Comparison of ENCODE assay signal across 13 cellular contexts in genomic region chr1:12460911-12461621, GRCh38.
DNase-seq lines count a peak whose midpoint lies in the region; ATAC-seq, FAIRE-seq and TF ChIP-seq lines count a peak whose summit lies in the region.
"Had no signal": no experiment of that assay in that cellular context is flagged by ENCODE, and none has a peak within 500 bp of the region (broad histone marks: within the 10 kb centered on the region; RNA-seq: fewer than 3 reads in every experiment).

No MANE protein-coding gene starts in this region.

- peaks cover 0 to 3% of the 10 kb centered on the region in 2 experiments for H3K36me3 ChIP-seq in SK-N-SH (replicated peaks in 1 of 2; ENCODE audit: control insufficient read depth in 1 of 2, insufficient read depth in 2 of 2, low read length in 1 of 2)
- peaks cover 0 to 27% (median 6%) of the 10 kb centered on the region in 4 donors for H3K36me3 ChIP-seq in esophagus muscularis mucosa
- H3K36me3 ChIP-seq in muscle layer of duodenum (ENCODE audit: control insufficient read depth in 1 of 2, insufficient read depth in 2 of 2, low read length in 2 of 2) = peaks cover 0 to 6% of the 10 kb centered on the region in 2 donors
- H3K36me3 ChIP-seq in upper lobe of left lung = peaks cover 0 to 19% (median 0%) of the 10 kb centered on the region in 4 donors
- H3K36me3 ChIP-seq in small intestine (ENCODE audit: control insufficient read depth in 2 of 2, insufficient read depth in 2 of 2, low read length in 2 of 2) = peaks cover 6 to 8% of the 10 kb centered on the region in 2 donors

- no peak for TF ChIP-seq EP300 in SK-N-SH (IDR thresholded peaks at IDR 0.05; ENCODE audit: borderline replicate concordance in 1 of 2, low read depth in 1 of 2, low read length in 1 of 2)
- TF ChIP-seq EP300 in esophagus muscularis mucosa (IDR thresholded peaks at IDR 0.05) = peak; percentile 23
- TF ChIP-seq EP300 in upper lobe of left lung (IDR thresholded peaks at IDR 0.05) = peak in 2 of 4 donors; percentile 52 to 57

- no peak for TF ChIP-seq CTCF in SK-N-SH (IDR thresholded peaks at IDR 0.05)
- no peak for TF ChIP-seq CTCF in esophagus muscularis mucosa (IDR thresholded peaks at IDR 0.05)
- no peak for TF ChIP-seq CTCF in upper lobe of left lung (IDR thresholded peaks at IDR 0.05)

- H3K4me3 ChIP-seq in SK-N-SH (ENCODE audit: low read depth in 2 of 2, low read length in 1 of 2) (no peak overlapping the region), esophagus muscularis mucosa (no peak overlapping the region), muscle layer of duodenum (ENCODE audit: low read depth in 1 of 2, low read length in 2 of 2) (peak overlapping the region in 1 of 2 donors; percentile 6), upper lobe of left lung (no peak overlapping the region), small intestine (ENCODE audit: low read depth in 1 of 2, low read length in 2 of 2) (no peak overlapping the region)

- H3K4me2 ChIP-seq in SK-N-SH = 0 out of 2 replicates have a peak overlapping the region, but pooled peaks have one; percentile 1

- 74% methylated on average over 5 of the region's 6 CpGs for WGBS in SK-N-SH (ENCODE audit: low lambda C conversion rate)
- WGBS in esophagus muscularis mucosa = 11% methylated on average over 6 of the region's 6 CpGs
- WGBS in upper lobe of left lung, 2 donors = 33% methylated on average over 6 of the region's 6 CpGs
- 52 to 81% (median 80%) methylated on average over 6 of the region's 6 CpGs for WGBS in small intestine, 3 donors

- FAIRE-seq in small intestine (lab: Jason Lieb, UNC) = no peak

- H3K79me2 ChIP-seq in SK-N-SH (ENCODE audit: insufficient read depth) = no peaks in the 10 kb centered on the region

- H3K27me3 ChIP-seq in SK-N-SH (ENCODE audit: insufficient read depth) (no peaks in the 10 kb centered on the region), esophagus muscularis mucosa (no peaks in the 10 kb centered on the region), muscle layer of duodenum (ENCODE audit: low read depth, low read length) (no peaks in the 10 kb centered on the region), upper lobe of left lung (no peaks in the 10 kb centered on the region), small intestine (ENCODE audit: control insufficient read depth in 2 of 2, insufficient read depth in 2 of 2, low read length in 2 of 2) (no peaks in the 10 kb centered on the region)

- peak; percentile 48 to 68 for ATAC-seq in upper lobe of left lung (ENCODE audit: low FRiP score in 2 of 2)
- ATAC-seq in GM18520 (IDR thresholded peaks at IDR 0.05; ENCODE audit: unreplicated experiment) = no peak
- ATAC-seq: T-cell had no signal

- H3K27ac ChIP-seq in SK-N-SH (ENCODE audit: low read depth in 2 of 2, low read length in 1 of 2) = peak overlapping the region; percentile 2 to 80; a peak in 3 of 4 replicates
- H3K27ac ChIP-seq in esophagus muscularis mucosa (replicated peaks in 1 of 4) = peak overlapping the region; percentile 85 to 87 (median 86)
- peak overlapping the region; percentile 61 for H3K27ac ChIP-seq in muscle layer of duodenum (ENCODE audit: low read length)
- peak overlapping the region; percentile 45 to 85 (median 80) for H3K27ac ChIP-seq in upper lobe of left lung
- H3K27ac ChIP-seq in small intestine (ENCODE audit: low read depth in 1 of 2, low read length in 1 of 2) = peak overlapping the region in 1 of 2 donors; percentile 60

- no peak overlapping the region for H2AFZ ChIP-seq in SK-N-SH (ENCODE audit: low read depth)

- TF ChIP-seq POLR2A in esophagus muscularis mucosa (IDR thresholded peaks at IDR 0.05; ENCODE audit: low read depth) = no peak
- TF ChIP-seq POLR2A in upper lobe of left lung (IDR thresholded peaks at IDR 0.05) = no peak

- no peak overlapping the region for H3K9ac ChIP-seq in SK-N-SH

- peaks cover 10% of the 10 kb centered on the region for H3F3A ChIP-seq in SK-N-SH (replicated peaks; ENCODE audit: insufficient read depth)

- POLR2A ChIA-PET in SK-N-SH (lab: Yijun Ruan, JAX) = no interaction called here

- no peak for TF ChIP-seq RAD21 in SK-N-SH (IDR thresholded peaks at IDR 0.05; ENCODE audit: low read length)

- H3K9me2 ChIP-seq in SK-N-SH = no peaks in the 10 kb centered on the region

- intact Hi-C loops in esophagus muscularis mucosa (cut with DNase I) = no loop called here

- H3K4me1 ChIP-seq in SK-N-SH (ENCODE audit: control insufficient read depth in 1 of 2, insufficient read depth in 2 of 2, low read depth in 1 of 2, low read length in 1 of 2) (peaks cover 16 to 39% of the 10 kb centered on the region in 2 experiments), esophagus muscularis mucosa (peaks cover 82 to 100% (median 100%) of the 10 kb centered on the region in 4 donors), muscle layer of duodenum (ENCODE audit: control insufficient read depth in 1 of 2, insufficient read depth in 2 of 2, low read length in 2 of 2) (peaks cover 6 to 44% of the 10 kb centered on the region in 2 donors), upper lobe of left lung (peaks cover 59 to 74% (median 66%) of the 10 kb centered on the region in 4 donors), small intestine (ENCODE audit: control insufficient read depth in 2 of 2, insufficient read depth in 1 of 2, low read depth in 1 of 2, low read length in 1 of 2) (peaks cover 0 to 10% of the 10 kb centered on the region in 2 donors)

- no peak for DNase-seq in SK-N-SH
- DNase-seq in esophagus muscularis mucosa (ENCODE audit: extremely low spot score) = no peak
- DNase-seq in upper lobe of left lung = peak in 1 of 2 donors; percentile 66
- DNase-seq in small intestine = no peak
- DNase-seq in D341Med (ENCODE audit: low spot score) = no peak
- DNase-seq: activated CD8-positive, alpha-beta memory T cell treated with anti-CD3 and anti-CD28 coated beads, Interleukin-2, amount 50 U/mL, for 48 hours; endodermal cell; GDM1; NCI-H446 treated with DMSO at 0.1 percent for 48 hours; stimulated activated CD4-positive, alpha-beta T cell treated with anti-CD3 and anti-CD28 coated beads, Interleukin-4, amount 100 ng/mL, for 1 hour; T-cell had no signal

- CTCF ChIA-PET in SK-N-SH (lab: Yijun Ruan, JAX) = interaction anchor here (1.7 kb wide), 1 partner anchor 198 kb away, joined by 4 read pairs; no protein-coding TSS in a partner anchor

- H4K20me1 ChIP-seq in SK-N-SH (ENCODE audit: insufficient read depth) = no peaks in the 10 kb centered on the region

- H3K9me3 ChIP-seq in SK-N-SH = no peaks in the 10 kb centered on the region
- H3K9me3 ChIP-seq in esophagus muscularis mucosa = no peaks in the 10 kb centered on the region
- no peaks in the 10 kb centered on the region for H3K9me3 ChIP-seq in muscle layer of duodenum (ENCODE audit: control insufficient read depth in 1 of 2, low read length in 2 of 2)
- no peaks in the 10 kb centered on the region for H3K9me3 ChIP-seq in upper lobe of left lung
- no peaks in the 10 kb centered on the region for H3K9me3 ChIP-seq in small intestine (ENCODE audit: control insufficient read depth, low read depth)

TF ChIP-seq in SK-N-SH, 30 proteins besides CTCF, POLR2A, EP300 and RAD21 (continues in another document):
- no peak for TF ChIP-seq REST (IDR thresholded peaks at IDR 0.05; ENCODE audit: low read depth, low read length)
- no peak for TF ChIP-seq NRF1 (IDR thresholded peaks at IDR 0.05; ENCODE audit: low read depth, low read length)
- no peak for TF ChIP-seq RXRA (IDR thresholded peaks at IDR 0.05; ENCODE audit: borderline replicate concordance, low read depth)
- TF ChIP-seq RCOR1 (IDR thresholded peaks at IDR 0.05; ENCODE audit: low read length) = no peak
- no peak for TF ChIP-seq NFIC (IDR thresholded peaks at IDR 0.05; ENCODE audit: borderline replicate concordance)
- TF ChIP-seq SIN3A (IDR thresholded peaks at IDR 0.05; ENCODE audit: borderline replicate concordance, low read depth, low read length) = no peak
- no peak for TF ChIP-seq POLR2AphosphoS5 (IDR thresholded peaks at IDR 0.05; ENCODE audit: low read depth, low read length)
- TF ChIP-seq FOXJ3 (CRISPR knock-in tag; IDR thresholded peaks at IDR 0.05) = no peak
- no peak for TF ChIP-seq TEAD4 (IDR thresholded peaks at IDR 0.05; ENCODE audit: borderline replicate concordance, insufficient read depth)
- TF ChIP-seq IRF3 (IDR thresholded peaks at IDR 0.05; ENCODE audit: low read depth, low read length) = no peak
- no peak for TF ChIP-seq TCF12 (IDR thresholded peaks at IDR 0.05)
- TF ChIP-seq EZH2phosphoT487 (IDR thresholded peaks at IDR 0.05; ENCODE audit: borderline replicate concordance, low read depth) = no peak
- no peak for TF ChIP-seq FOSL2 (IDR thresholded peaks at IDR 0.05; ENCODE audit: borderline replicate concordance, low read depth)
